32 cellular contexts compared by ENCODE assay signal in the genomic region with DNA sequence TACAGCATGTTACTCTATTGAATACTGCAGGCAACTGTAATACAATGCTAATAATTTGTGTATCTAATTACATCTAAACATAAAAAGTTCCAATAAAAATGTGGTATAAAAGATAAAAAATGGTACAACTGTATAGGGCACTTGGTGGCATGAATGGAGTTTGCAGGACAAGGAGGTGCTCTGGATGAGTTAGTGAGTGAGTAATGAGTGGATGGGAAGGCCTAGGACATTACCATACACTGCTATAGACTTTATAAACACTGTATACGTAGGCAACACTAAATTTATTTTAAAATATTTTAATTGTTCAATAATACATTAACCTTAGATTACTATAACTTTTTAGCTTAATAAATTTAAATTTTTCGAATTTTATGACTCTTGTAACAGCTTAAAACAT.
"Had no signal": no experiment of that assay in that cellular context is flagged by ENCODE, and none has a peak within 500 bp of the region (broad histone marks: within the 10 kb centered on the region; RNA-seq: fewer than 3 reads in every experiment).

No MANE protein-coding gene starts in this region.

- H3K36me3 ChIP-seq: ascending aorta, breast epithelium, esophagus squamous epithelium, gastrocnemius medialis, heart left ventricle had no signal

- H3K27ac ChIP-seq: ascending aorta, breast epithelium, epithelial cell of prostate, esophagus squamous epithelium, gastrocnemius medialis, heart left ventricle had no signal

- H3K36me3 Mint-ChIP-seq: activated naive CD4-positive, alpha-beta T cell treated with anti-CD3 and anti-CD28 coated beads, Interleukin-2, amount 10 ng/mL, durations not matched to agents 7 days and 5 days; activated naive CD8-positive, alpha-beta T cell treated with anti-CD3 and anti-CD28 coated beads, Interleukin-2, amount 10 ng/mL, durations not matched to agents 7 days and 5 days; brain had no signal

- H3K4me1 Mint-ChIP-seq: activated CD4-positive, alpha-beta memory T cell treated with anti-CD3 and anti-CD28 coated beads, Interleukin-2, amount 10 ng/mL, durations not matched to agents 7 days and 5 days; activated CD4-positive, alpha-beta T cell treated with anti-CD3 and anti-CD28 coated beads for 36 hours; activated CD4-positive, alpha-beta T cell treated with anti-CD3 and anti-CD28 coated beads, Interleukin-2, amount 10 ng/mL, durations not matched to agents 7 days and 5 days; activated naive CD4-positive, alpha-beta T cell treated with anti-CD3 and anti-CD28 coated beads, Interleukin-2, amount 10 ng/mL, durations not matched to agents 7 days and 5 days; activated naive CD8-positive, alpha-beta T cell treated with anti-CD3 and anti-CD28 coated beads, Interleukin-2, amount 10 ng/mL, durations not matched to agents 7 days and 5 days; brain; T-helper 17 cell had no signal

- H3K27ac Mint-ChIP-seq: activated CD4-positive, alpha-beta memory T cell treated with anti-CD3 and anti-CD28 coated beads, Interleukin-2, amount 10 ng/mL, durations not matched to agents 7 days and 5 days; activated CD4-positive, alpha-beta T cell treated with anti-CD3 and anti-CD28 coated beads for 36 hours; activated CD4-positive, alpha-beta T cell treated with anti-CD3 and anti-CD28 coated beads, Interleukin-2, amount 10 ng/mL, durations not matched to agents 7 days and 5 days; activated naive CD4-positive, alpha-beta T cell treated with anti-CD3 and anti-CD28 coated beads, Interleukin-2, amount 10 ng/mL, durations not matched to agents 7 days and 5 days; activated naive CD4-positive, alpha-beta T cell treated with anti-CD3 and anti-CD28 coated beads, Interleukin-2, amount 50 U/mL, for 72 hours; activated naive CD8-positive, alpha-beta T cell treated with anti-CD3 and anti-CD28 coated beads, Interleukin-2, amount 10 ng/mL, durations not matched to agents 7 days and 5 days; activated T-cell treated with anti-CD3 and anti-CD28 coated beads, Interleukin-2, amount 50 U/mL, for 24 hours; activated T-cell treated with anti-CD3 and anti-CD28 coated beads, Interleukin-2, amount 50 U/mL, for 72 hours; brain; effector memory CD8-positive, alpha-beta T cell; T-helper 17 cell; T-helper 2 cell treated with Interferon-gamma antibody and Interleukin-4, amounts not matched to agents 5 μg/mL and 100 μg/mL, for 36 hours had no signal

- H3K9me3 ChIP-seq: gastrocnemius medialis had no signal

- H3K4me3 ChIP-seq: ascending aorta, breast epithelium, esophagus squamous epithelium, gastrocnemius medialis, heart left ventricle had no signal

- H3K27me3 ChIP-seq: ascending aorta, breast epithelium, esophagus squamous epithelium, gastrocnemius medialis, heart left ventricle had no signal

- H3K4me3 Mint-ChIP-seq: activated CD4-positive, alpha-beta memory T cell treated with anti-CD3 and anti-CD28 coated beads, Interleukin-2, amount 10 ng/mL, durations not matched to agents 7 days and 5 days; activated CD4-positive, alpha-beta T cell treated with anti-CD3 and anti-CD28 coated beads for 36 hours; activated CD4-positive, alpha-beta T cell treated with anti-CD3 and anti-CD28 coated beads, Interleukin-2, amount 10 ng/mL, durations not matched to agents 7 days and 5 days; activated naive CD4-positive, alpha-beta T cell treated with anti-CD3 and anti-CD28 coated beads, Interleukin-2, amount 10 ng/mL, durations not matched to agents 7 days and 5 days; activated naive CD8-positive, alpha-beta T cell treated with anti-CD3 and anti-CD28 coated beads, Interleukin-2, amount 10 ng/mL, durations not matched to agents 7 days and 5 days; activated T-cell treated with anti-CD3 and anti-CD28 coated beads, Interleukin-2, amount 50 U/mL, for 24 hours; activated T-cell treated with anti-CD3 and anti-CD28 coated beads, Interleukin-2, amount 50 U/mL, for 72 hours; brain; effector memory CD8-positive, alpha-beta T cell; T-helper 17 cell; T-helper 2 cell treated with Interferon-gamma antibody and Interleukin-4, amounts not matched to agents 5 μg/mL and 100 μg/mL, for 36 hours had no signal

- DNase-seq: activated CD4-positive, alpha-beta memory T cell treated with anti-CD3 and anti-CD28 coated beads, Interleukin-2, amount 10 ng/mL, durations not matched to agents 7 days and 5 days; activated CD4-positive, alpha-beta T cell treated with anti-CD3 and anti-CD28 coated beads for 36 hours; activated CD4-positive, alpha-beta T cell treated with anti-CD3 and anti-CD28 coated beads, Interleukin-2, amount 10 ng/mL, durations not matched to agents 7 days and 5 days; activated CD4-positive, alpha-beta T cell treated with anti-CD3 and anti-CD28 coated beads, Interleukin-2, amount 50 U/mL, for 4 hours; activated CD4-positive, CD25-positive, alpha-beta regulatory T cell; activated CD4-positive, CD25-positive, alpha-beta regulatory T cell treated with anti-CD3 and anti-CD28 coated beads, Interleukin-2, amount 50 U/mL, for 72 hours; activated CD8-positive, alpha-beta memory T cell treated with anti-CD3 and anti-CD28 coated beads, Interleukin-2, amount 50 U/mL, for 48 hours; activated gamma-delta T cell; activated naive CD4-positive, alpha-beta T cell; activated naive CD4-positive, alpha-beta T cell treated with anti-CD3 and anti-CD28 coated beads, Interleukin-2, amount 10 ng/mL, durations not matched to agents 7 days and 5 days; activated naive CD8-positive, alpha-beta T cell treated with anti-CD3 and anti-CD28 coated beads, Interleukin-2, amount 10 ng/mL, durations not matched to agents 7 days and 5 days; activated T-cell treated with anti-CD3 and anti-CD28 coated beads for 4 hours; activated T-cell treated with anti-CD3 and anti-CD28 coated beads, Interleukin-2, amount 50 U/mL, for 24 hours; activated T-cell treated with anti-CD3 and anti-CD28 coated beads, Interleukin-2, amount 50 U/mL, for 72 hours; cortex of kidney; dermis blood vessel endothelial cell; effector CD4-positive, alpha-beta T cell; effector memory CD8-positive, alpha-beta T cell; esophagus squamous epithelium; foreskin fibroblast; gastrocnemius medialis; glutamatergic neuron; heart left ventricle; T-helper 1 cell; T-helper 17 cell; T1000 had no signal

- H3K4me1 ChIP-seq: ascending aorta, breast epithelium, esophagus squamous epithelium, gastrocnemius medialis, heart left ventricle had no signal

- H3K27me3 Mint-ChIP-seq: activated CD4-positive, alpha-beta memory T cell treated with anti-CD3 and anti-CD28 coated beads, Interleukin-2, amount 10 ng/mL, durations not matched to agents 7 days and 5 days; activated CD4-positive, alpha-beta T cell treated with anti-CD3 and anti-CD28 coated beads for 36 hours; activated CD4-positive, alpha-beta T cell treated with anti-CD3 and anti-CD28 coated beads, Interleukin-2, amount 10 ng/mL, durations not matched to agents 7 days and 5 days; activated naive CD4-positive, alpha-beta T cell treated with anti-CD3 and anti-CD28 coated beads, Interleukin-2, amount 10 ng/mL, durations not matched to agents 7 days and 5 days; activated naive CD8-positive, alpha-beta T cell treated with anti-CD3 and anti-CD28 coated beads, Interleukin-2, amount 10 ng/mL, durations not matched to agents 7 days and 5 days; activated T-cell treated with anti-CD3 and anti-CD28 coated beads, Interleukin-2, amount 50 U/mL, for 24 hours; brain; effector memory CD8-positive, alpha-beta T cell; T-helper 17 cell had no signal
